ENCODE assay signal across 1 cellular context in genomic region chr2:19504400-19505198, GRCh38.
TF ChIP-seq lines count a peak whose summit lies in the region.

No MANE protein-coding gene starts in this region.

TF ChIP-seq in HepG2, 621 proteins besides CTCF, POLR2A, EP300 and RAD21 (continued from another document and continues in another):
- TF ChIP-seq CREB1 (IDR thresholded peaks at IDR 0.05) (no peak; the same call in 1 of the 2 replicates), CREB1 (CRISPR knock-in tag; IDR thresholded peaks at IDR 0.05) (peak; percentile 11; the same call in 1 of the 2 replicates), ZNF550 (CRISPR knock-in tag; IDR thresholded peaks at IDR 0.05; ENCODE audit: borderline replicate concordance) (no peak), ZNF484 (CRISPR knock-in tag; IDR thresholded peaks at IDR 0.05; ENCODE audit: borderline replicate concordance, low read depth) (no peak), CENPX (CRISPR knock-in tag; IDR thresholded peaks at IDR 0.05) (no peak), HDAC6 (IDR thresholded peaks at IDR 0.05; ENCODE audit: low read depth, low read length) (no peak), RFX3 (CRISPR knock-in tag; IDR thresholded peaks at IDR 0.05) (no peak), KMT2A (CRISPR knock-in tag; IDR thresholded peaks at IDR 0.05) (no peak), ZNF768 (CRISPR knock-in tag; IDR thresholded peaks at IDR 0.05) (no peak), ZFP37 (CRISPR knock-in tag; IDR thresholded peaks at IDR 0.05; ENCODE audit: borderline replicate concordance) (peak; percentile 85; the same call in 1 of the 2 replicates), MZF1 (CRISPR knock-in tag; IDR thresholded peaks at IDR 0.05; ENCODE audit: borderline replicate concordance) (no peak), PHF5A (CRISPR knock-in tag; IDR thresholded peaks at IDR 0.05; ENCODE audit: low read depth, unreplicated experiment) (no peak), ZFY (CRISPR knock-in tag; IDR thresholded peaks at IDR 0.05) (peak; percentile 31; the same call in 1 of the 2 replicates), SIN3B (IDR thresholded peaks at IDR 0.05; ENCODE audit: low read length) (no peak), MLXIP (CRISPR knock-in tag; IDR thresholded peaks at IDR 0.05; ENCODE audit: borderline replicate concordance) (no peak), THRA (CRISPR knock-in tag; IDR thresholded peaks at IDR 0.05; ENCODE audit: borderline replicate concordance) (no peak), ZNF781 (CRISPR knock-in tag; IDR thresholded peaks at IDR 0.05; ENCODE audit: borderline replicate concordance, not compliant biosample characterization) (no peak), ZNF101 (CRISPR knock-in tag; IDR thresholded peaks at IDR 0.05; ENCODE audit: borderline replicate concordance, low read depth) (no peak), ATF6 (CRISPR knock-in tag; conservative IDR thresholded peaks at IDR 0.05) (no peak), DBP (CRISPR knock-in tag; IDR thresholded peaks at IDR 0.05; ENCODE audit: not compliant biosample characterization) (no peak), PBX3 (CRISPR knock-in tag; IDR thresholded peaks at IDR 0.05; ENCODE audit: borderline replicate concordance) (no peak), ATM (IDR thresholded peaks at IDR 0.05; ENCODE audit: borderline replicate concordance) (no peak), ZNF251 (CRISPR knock-in tag; IDR thresholded peaks at IDR 0.05) (no peak), PRMT3 (CRISPR knock-in tag; IDR thresholded peaks at IDR 0.05; ENCODE audit: borderline replicate concordance, low read depth) (no peak), ZNF616 (CRISPR knock-in tag; IDR thresholded peaks at IDR 0.05; ENCODE audit: low read depth) (no peak), BATF2 (CRISPR knock-in tag; IDR thresholded peaks at IDR 0.05) (no peak), PHF8 (CRISPR knock-in tag; IDR thresholded peaks at IDR 0.05) (no peak), MIER2 (CRISPR knock-in tag; IDR thresholded peaks at IDR 0.05) (peak; percentile 44; the same call in 1 of the 2 replicates), ZNF780A (CRISPR knock-in tag; IDR thresholded peaks at IDR 0.05) (no peak), MTF2 (CRISPR knock-in tag; IDR thresholded peaks at IDR 0.05; ENCODE audit: borderline replicate concordance) (0 out of 2 replicates have a peak, but pooled peaks have one; percentile 37), ZFP36L1 (CRISPR knock-in tag; IDR thresholded peaks at IDR 0.05) (no peak), ZFP91 (CRISPR knock-in tag; IDR thresholded peaks at IDR 0.05; ENCODE audit: borderline replicate concordance) (no peak), ZBTB39 (CRISPR knock-in tag; IDR thresholded peaks at IDR 0.05) (no peak), TP53 (CRISPR knock-in tag; conservative IDR thresholded peaks at IDR 0.05) (0 out of 2 replicates have a peak, but pooled peaks have one; percentile 38), ZNF414 (CRISPR knock-in tag; IDR thresholded peaks at IDR 0.05) (no peak), ZFP36 (IDR thresholded peaks at IDR 0.05; ENCODE audit: borderline replicate concordance, low read depth, low read length, partially characterized antibody) (no peak), SIX1 (CRISPR knock-in tag; IDR thresholded peaks at IDR 0.05; ENCODE audit: borderline replicate concordance) (peak; percentile 98), NCOA2 (CRISPR knock-in tag; IDR thresholded peaks at IDR 0.05) (peak; percentile 69; the same call in 1 of the 2 replicates), SOX13 (IDR thresholded peaks at IDR 0.05) (no peak), SOX13 (CRISPR knock-in tag; conservative IDR thresholded peaks at IDR 0.05 in 1 of 2, IDR thresholded peaks at IDR 0.05 in 1 of 2) (peak in 1 of 2 experiments; percentile 71; a peak in 2 of 4 replicates), SNAPC4 (CRISPR knock-in tag; IDR thresholded peaks at IDR 0.05) (no peak), ZBTB26 (CRISPR knock-in tag; IDR thresholded peaks at IDR 0.05; ENCODE audit: borderline replicate concordance) (peak; percentile 98)
